ENCODE assay signal across 1 cellular context in the genomic region with DNA sequence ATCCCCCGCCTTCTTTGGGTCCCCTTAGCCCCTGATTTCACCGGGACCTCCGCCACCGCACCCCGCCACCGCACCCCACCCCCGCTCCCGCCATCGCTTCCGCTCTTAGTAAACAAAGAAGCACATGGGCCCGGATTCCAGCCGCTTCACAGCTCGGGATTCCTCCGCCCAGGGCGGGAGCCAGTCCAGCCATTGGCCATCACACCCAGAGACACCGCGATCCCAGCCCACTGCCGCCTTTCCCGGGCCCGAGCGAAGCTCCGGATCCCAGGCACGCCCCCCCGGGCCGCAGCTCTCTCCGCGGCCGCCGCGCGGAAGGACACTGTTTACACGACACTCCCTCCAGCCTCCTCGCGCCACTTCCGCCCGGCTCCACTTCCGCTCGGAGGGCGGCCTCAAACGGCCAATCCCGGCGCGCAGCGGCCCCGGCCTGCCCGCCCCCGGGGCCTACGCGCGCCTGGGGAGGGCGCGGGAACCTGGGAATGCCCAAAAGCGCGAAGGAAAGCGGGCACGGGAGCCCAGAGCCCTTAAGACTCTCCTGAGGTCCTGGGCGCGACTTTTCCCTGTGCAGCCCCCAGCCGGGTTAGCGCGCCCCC.
TF ChIP-seq lines count a peak whose summit lies in the region.

No MANE protein-coding gene starts in this region.

TF ChIP-seq in HepG2, 621 proteins besides CTCF, POLR2A, EP300 and RAD21 (continued from another document and continues in another):
- TF ChIP-seq TMF1 (CRISPR knock-in tag; IDR thresholded peaks at IDR 0.05; ENCODE audit: low read depth) (0 out of 2 replicates have a peak, but pooled peaks have one; percentile 16), ARNT2 (CRISPR knock-in tag; IDR thresholded peaks at IDR 0.05; ENCODE audit: low read depth) (no peak), ZNF34 (CRISPR knock-in tag; IDR thresholded peaks at IDR 0.05; ENCODE audit: borderline replicate concordance) (no peak), ETV6 (CRISPR knock-in tag; conservative IDR thresholded peaks at IDR 0.05) (0 out of 2 replicates have a peak, but pooled peaks have one; percentile 72), ADNP (CRISPR knock-in tag; IDR thresholded peaks at IDR 0.05) (no peak), ZNF510 (CRISPR knock-in tag; IDR thresholded peaks at IDR 0.05; ENCODE audit: low read depth) (0 out of 2 replicates have a peak, but pooled peaks have one; percentile 81), SNAI1 (CRISPR knock-in tag; IDR thresholded peaks at IDR 0.05; ENCODE audit: borderline replicate concordance) (no peak), ZNF570 (CRISPR knock-in tag; IDR thresholded peaks at IDR 0.05; ENCODE audit: borderline replicate concordance) (no peak), SP5 (CRISPR knock-in tag; IDR thresholded peaks at IDR 0.05; ENCODE audit: borderline replicate concordance, low read depth) (peak; percentile 69), ZNF446 (CRISPR knock-in tag; IDR thresholded peaks at IDR 0.05) (no peak; the same call in 1 of the 2 replicates), EZH2 (conservative IDR thresholded peaks at IDR 0.05; ENCODE audit: low read depth, low read length) (no peak), TOPORS (CRISPR knock-in tag; IDR thresholded peaks at IDR 0.05) (no peak; the same call in none of the 2 replicates), DPF2 (CRISPR knock-in tag; IDR thresholded peaks at IDR 0.05; ENCODE audit: borderline replicate concordance, low read depth) (0 out of 2 replicates have a peak, but pooled peaks have one; percentile 31), HMGA1 (CRISPR knock-in tag; conservative IDR thresholded peaks at IDR 0.05) (no peak), FOXJ3 (CRISPR knock-in tag; IDR thresholded peaks at IDR 0.05; ENCODE audit: borderline replicate concordance) (peak; percentile 50; the same call in 1 of the 2 replicates), MAFG (CRISPR knock-in tag; IDR thresholded peaks at IDR 0.05) (no peak), ZNF431 (CRISPR knock-in tag; IDR thresholded peaks at IDR 0.05; ENCODE audit: borderline replicate concordance, low read depth) (0 out of 2 replicates have a peak, but pooled peaks have one; percentile 68), ZNF296 (CRISPR knock-in tag; conservative IDR thresholded peaks at IDR 0.05) (no peak), PHB2 (IDR thresholded peaks at IDR 0.05; ENCODE audit: partially characterized antibody) (no peak)
- TF ChIP-seq, protein P1, sequence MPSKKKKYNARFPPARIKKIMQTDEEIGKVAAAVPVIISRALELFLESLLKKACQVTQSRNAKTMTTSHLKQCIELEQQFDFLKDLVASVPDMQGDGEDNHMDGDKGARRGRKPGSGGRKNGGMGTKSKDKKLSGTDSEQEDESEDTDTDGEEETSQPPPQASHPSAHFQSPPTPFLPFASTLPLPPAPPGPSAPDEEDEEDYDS (CRISPR knock-in tag; IDR thresholded peaks at IDR 0.05), result no peak
- TF ChIP-seq, protein P2, sequence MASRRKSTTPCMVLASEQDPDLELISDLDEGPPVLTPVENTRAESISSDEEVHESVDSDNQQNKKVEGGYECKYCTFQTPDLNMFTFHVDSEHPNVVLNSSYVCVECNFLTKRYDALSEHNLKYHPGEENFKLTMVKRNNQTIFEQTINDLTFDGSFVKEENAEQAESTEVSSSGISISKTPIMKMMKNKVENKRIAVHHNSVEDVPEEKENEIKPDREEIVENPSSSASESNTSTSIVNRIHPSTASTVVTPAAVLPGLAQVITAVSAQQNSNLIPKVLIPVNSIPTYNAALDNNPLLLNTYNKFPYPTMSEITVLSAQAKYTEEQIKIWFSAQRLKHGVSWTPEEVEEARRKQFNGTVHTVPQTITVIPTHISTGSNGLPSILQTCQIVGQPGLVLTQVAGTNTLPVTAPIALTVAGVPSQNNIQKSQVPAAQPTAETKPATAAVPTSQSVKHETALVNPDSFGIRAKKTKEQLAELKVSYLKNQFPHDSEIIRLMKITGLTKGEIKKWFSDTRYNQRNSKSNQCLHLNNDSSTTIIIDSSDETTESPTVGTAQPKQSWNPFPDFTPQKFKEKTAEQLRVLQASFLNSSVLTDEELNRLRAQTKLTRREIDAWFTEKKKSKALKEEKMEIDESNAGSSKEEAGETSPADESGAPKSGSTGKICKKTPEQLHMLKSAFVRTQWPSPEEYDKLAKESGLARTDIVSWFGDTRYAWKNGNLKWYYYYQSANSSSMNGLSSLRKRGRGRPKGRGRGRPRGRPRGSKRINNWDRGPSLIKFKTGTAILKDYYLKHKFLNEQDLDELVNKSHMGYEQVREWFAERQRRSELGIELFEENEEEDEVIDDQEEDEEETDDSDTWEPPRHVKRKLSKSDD (CRISPR knock-in tag; IDR thresholded peaks at IDR 0.05; ENCODE audit: low read depth), result no peak
- TF ChIP-seq, protein P3, sequence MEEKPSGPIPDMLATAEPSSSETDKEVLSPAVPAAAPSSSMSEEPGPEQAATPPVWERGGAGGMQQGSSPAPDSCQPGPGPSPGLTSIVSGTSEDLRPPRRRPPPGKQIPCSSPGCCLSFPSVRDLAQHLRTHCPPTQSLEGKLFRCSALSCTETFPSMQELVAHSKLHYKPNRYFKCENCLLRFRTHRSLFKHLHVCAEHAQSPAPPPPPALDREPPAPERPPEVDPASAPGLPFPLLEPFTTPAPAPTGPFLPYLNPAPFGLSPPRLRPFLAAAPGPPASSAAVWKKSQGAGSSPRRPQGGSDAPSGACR (CRISPR knock-in tag; IDR thresholded peaks at IDR 0.05), result no peak
- TF ChIP-seq, protein P4, sequence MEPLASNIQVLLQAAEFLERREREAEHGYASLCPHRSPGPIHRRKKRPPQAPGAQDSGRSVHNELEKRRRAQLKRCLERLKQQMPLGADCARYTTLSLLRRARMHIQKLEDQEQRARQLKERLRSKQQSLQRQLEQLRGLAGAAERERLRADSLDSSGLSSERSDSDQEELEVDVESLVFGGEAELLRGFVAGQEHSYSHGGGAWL (CRISPR knock-in tag; IDR thresholded peaks at IDR 0.05), result peak; percentile 91
- TF ChIP-seq, protein P5, sequence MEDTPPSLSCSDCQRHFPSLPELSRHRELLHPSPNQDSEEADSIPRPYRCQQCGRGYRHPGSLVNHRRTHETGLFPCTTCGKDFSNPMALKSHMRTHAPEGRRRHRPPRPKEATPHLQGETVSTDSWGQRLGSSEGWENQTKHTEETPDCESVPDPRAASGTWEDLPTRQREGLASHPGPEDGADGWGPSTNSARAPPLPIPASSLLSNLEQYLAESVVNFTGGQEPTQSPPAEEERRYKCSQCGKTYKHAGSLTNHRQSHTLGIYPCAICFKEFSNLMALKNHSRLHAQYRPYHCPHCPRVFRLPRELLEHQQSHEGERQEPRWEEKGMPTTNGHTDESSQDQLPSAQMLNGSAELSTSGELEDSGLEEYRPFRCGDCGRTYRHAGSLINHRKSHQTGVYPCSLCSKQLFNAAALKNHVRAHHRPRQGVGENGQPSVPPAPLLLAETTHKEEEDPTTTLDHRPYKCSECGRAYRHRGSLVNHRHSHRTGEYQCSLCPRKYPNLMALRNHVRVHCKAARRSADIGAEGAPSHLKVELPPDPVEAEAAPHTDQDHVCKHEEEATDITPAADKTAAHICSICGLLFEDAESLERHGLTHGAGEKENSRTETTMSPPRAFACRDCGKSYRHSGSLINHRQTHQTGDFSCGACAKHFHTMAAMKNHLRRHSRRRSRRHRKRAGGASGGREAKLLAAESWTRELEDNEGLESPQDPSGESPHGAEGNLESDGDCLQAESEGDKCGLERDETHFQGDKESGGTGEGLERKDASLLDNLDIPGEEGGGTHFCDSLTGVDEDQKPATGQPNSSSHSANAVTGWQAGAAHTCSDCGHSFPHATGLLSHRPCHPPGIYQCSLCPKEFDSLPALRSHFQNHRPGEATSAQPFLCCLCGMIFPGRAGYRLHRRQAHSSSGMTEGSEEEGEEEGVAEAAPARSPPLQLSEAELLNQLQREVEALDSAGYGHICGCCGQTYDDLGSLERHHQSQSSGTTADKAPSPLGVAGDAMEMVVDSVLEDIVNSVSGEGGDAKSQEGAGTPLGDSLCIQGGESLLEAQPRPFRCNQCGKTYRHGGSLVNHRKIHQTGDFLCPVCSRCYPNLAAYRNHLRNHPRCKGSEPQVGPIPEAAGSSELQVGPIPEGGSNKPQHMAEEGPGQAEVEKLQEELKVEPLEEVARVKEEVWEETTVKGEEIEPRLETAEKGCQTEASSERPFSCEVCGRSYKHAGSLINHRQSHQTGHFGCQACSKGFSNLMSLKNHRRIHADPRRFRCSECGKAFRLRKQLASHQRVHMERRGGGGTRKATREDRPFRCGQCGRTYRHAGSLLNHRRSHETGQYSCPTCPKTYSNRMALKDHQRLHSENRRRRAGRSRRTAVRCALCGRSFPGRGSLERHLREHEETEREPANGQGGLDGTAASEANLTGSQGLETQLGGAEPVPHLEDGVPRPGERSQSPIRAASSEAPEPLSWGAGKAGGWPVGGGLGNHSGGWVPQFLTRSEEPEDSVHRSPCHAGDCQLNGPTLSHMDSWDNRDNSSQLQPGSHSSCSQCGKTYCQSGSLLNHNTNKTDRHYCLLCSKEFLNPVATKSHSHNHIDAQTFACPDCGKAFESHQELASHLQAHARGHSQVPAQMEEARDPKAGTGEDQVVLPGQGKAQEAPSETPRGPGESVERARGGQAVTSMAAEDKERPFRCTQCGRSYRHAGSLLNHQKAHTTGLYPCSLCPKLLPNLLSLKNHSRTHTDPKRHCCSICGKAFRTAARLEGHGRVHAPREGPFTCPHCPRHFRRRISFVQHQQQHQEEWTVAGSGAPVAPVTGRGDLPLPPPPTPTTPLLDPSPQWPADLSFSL (CRISPR knock-in tag; IDR thresholded peaks at IDR 0.05), result no peak
- TF ChIP-seq, protein P6, sequence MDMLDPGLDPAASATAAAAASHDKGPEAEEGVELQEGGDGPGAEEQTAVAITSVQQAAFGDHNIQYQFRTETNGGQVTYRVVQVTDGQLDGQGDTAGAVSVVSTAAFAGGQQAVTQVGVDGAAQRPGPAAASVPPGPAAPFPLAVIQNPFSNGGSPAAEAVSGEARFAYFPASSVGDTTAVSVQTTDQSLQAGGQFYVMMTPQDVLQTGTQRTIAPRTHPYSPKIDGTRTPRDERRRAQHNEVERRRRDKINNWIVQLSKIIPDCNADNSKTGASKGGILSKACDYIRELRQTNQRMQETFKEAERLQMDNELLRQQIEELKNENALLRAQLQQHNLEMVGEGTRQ (IDR thresholded peaks at IDR 0.05; ENCODE audit: low read depth, low read length), result no peak
- TF ChIP-seq, protein P6 (CRISPR knock-in tag; IDR thresholded peaks at IDR 0.05; ENCODE audit: borderline replicate concordance), result no peak
- TF ChIP-seq, protein P7, sequence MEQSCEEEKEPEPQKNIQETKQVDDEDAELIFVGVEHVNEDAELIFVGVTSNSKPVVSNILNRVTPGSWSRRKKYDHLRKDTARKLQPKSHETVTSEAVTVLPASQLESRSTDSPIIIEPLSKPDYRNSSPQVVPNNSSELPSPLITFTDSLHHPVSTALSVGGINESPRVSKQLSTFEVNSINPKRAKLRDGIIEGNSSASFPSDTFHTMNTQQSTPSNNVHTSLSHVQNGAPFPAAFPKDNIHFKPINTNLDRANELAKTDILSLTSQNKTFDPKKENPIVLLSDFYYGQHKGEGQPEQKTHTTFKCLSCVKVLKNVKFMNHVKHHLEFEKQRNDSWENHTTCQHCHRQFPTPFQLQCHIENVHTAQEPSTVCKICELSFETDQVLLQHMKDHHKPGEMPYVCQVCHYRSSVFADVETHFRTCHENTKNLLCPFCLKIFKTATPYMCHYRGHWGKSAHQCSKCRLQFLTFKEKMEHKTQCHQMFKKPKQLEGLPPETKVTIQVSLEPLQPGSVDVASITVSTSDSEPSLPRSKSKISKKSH (CRISPR knock-in tag; IDR thresholded peaks at IDR 0.05; ENCODE audit: borderline replicate concordance), result no peak
- TF ChIP-seq, protein P8, sequence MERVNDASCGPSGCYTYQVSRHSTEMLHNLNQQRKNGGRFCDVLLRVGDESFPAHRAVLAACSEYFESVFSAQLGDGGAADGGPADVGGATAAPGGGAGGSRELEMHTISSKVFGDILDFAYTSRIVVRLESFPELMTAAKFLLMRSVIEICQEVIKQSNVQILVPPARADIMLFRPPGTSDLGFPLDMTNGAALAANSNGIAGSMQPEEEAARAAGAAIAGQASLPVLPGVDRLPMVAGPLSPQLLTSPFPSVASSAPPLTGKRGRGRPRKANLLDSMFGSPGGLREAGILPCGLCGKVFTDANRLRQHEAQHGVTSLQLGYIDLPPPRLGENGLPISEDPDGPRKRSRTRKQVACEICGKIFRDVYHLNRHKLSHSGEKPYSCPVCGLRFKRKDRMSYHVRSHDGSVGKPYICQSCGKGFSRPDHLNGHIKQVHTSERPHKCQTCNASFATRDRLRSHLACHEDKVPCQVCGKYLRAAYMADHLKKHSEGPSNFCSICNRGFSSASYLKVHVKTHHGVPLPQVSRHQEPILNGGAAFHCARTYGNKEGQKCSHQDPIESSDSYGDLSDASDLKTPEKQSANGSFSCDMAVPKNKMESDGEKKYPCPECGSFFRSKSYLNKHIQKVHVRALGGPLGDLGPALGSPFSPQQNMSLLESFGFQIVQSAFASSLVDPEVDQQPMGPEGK (CRISPR knock-in tag; IDR thresholded peaks at IDR 0.05), result peak; percentile 88
- TF ChIP-seq, protein P9, sequence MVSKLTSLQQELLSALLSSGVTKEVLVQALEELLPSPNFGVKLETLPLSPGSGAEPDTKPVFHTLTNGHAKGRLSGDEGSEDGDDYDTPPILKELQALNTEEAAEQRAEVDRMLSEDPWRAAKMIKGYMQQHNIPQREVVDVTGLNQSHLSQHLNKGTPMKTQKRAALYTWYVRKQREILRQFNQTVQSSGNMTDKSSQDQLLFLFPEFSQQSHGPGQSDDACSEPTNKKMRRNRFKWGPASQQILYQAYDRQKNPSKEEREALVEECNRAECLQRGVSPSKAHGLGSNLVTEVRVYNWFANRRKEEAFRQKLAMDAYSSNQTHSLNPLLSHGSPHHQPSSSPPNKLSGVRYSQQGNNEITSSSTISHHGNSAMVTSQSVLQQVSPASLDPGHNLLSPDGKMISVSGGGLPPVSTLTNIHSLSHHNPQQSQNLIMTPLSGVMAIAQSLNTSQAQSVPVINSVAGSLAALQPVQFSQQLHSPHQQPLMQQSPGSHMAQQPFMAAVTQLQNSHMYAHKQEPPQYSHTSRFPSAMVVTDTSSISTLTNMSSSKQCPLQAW (CRISPR knock-in tag; IDR thresholded peaks at IDR 0.05), result peak; percentile 77; the same call in 1 of the 2 replicates
- TF ChIP-seq, protein P10, sequence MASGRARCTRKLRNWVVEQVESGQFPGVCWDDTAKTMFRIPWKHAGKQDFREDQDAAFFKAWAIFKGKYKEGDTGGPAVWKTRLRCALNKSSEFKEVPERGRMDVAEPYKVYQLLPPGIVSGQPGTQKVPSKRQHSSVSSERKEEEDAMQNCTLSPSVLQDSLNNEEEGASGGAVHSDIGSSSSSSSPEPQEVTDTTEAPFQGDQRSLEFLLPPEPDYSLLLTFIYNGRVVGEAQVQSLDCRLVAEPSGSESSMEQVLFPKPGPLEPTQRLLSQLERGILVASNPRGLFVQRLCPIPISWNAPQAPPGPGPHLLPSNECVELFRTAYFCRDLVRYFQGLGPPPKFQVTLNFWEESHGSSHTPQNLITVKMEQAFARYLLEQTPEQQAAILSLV (CRISPR knock-in tag; IDR thresholded peaks at IDR 0.05; ENCODE audit: borderline replicate concordance), result peak; percentile 72; the same call in 1 of the 2 replicates
- TF ChIP-seq, protein P11, sequence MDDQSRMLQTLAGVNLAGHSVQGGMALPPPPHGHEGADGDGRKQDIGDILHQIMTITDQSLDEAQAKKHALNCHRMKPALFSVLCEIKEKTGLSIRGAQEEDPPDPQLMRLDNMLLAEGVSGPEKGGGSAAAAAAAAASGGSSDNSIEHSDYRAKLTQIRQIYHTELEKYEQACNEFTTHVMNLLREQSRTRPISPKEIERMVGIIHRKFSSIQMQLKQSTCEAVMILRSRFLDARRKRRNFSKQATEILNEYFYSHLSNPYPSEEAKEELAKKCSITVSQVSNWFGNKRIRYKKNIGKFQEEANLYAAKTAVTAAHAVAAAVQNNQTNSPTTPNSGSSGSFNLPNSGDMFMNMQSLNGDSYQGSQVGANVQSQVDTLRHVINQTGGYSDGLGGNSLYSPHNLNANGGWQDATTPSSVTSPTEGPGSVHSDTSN (CRISPR knock-in tag; IDR thresholded peaks at IDR 0.05; ENCODE audit: borderline replicate concordance), result no peak
